ENCODE assay signal across 1 cellular context in the genomic region with DNA sequence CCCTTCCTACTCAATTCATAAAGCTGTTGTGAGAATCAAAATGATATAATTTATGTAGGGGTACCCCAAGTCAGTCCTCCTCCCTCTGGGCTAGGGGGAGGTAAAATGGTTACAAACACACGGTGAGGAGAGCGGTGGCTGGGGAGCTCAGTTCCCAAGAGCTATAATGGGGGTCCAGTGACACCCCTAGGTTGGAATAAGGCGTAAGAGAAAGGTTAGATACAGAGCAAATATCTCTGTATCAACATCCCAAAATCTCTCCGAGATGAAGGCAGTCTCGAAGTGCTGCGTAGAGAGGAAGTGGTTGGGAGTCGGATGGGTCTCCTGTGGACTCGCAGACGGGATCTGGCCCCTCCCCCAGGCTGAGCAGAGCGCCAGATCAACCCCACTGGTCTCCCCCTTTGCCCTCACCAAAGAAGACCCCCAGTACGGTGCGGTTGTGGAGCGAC.
TF ChIP-seq lines count a peak whose summit lies in the region.

No MANE protein-coding gene starts in this region.

TF ChIP-seq in WTC11, 78 proteins besides CTCF, POLR2A, EP300 and RAD21 (continued from another document):
- TF ChIP-seq, protein P1, sequence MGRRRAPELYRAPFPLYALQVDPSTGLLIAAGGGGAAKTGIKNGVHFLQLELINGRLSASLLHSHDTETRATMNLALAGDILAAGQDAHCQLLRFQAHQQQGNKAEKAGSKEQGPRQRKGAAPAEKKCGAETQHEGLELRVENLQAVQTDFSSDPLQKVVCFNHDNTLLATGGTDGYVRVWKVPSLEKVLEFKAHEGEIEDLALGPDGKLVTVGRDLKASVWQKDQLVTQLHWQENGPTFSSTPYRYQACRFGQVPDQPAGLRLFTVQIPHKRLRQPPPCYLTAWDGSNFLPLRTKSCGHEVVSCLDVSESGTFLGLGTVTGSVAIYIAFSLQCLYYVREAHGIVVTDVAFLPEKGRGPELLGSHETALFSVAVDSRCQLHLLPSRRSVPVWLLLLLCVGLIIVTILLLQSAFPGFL (CRISPR knock-in tag; IDR thresholded peaks at IDR 0.05; ENCODE audit: borderline replicate concordance) = no peak
- no peak for TF ChIP-seq CREM (CRISPR knock-in tag; IDR thresholded peaks at IDR 0.05)
- no peak for TF ChIP-seq NFE2L1 (CRISPR knock-in tag; IDR thresholded peaks at IDR 0.05)
- TF ChIP-seq, protein P2, sequence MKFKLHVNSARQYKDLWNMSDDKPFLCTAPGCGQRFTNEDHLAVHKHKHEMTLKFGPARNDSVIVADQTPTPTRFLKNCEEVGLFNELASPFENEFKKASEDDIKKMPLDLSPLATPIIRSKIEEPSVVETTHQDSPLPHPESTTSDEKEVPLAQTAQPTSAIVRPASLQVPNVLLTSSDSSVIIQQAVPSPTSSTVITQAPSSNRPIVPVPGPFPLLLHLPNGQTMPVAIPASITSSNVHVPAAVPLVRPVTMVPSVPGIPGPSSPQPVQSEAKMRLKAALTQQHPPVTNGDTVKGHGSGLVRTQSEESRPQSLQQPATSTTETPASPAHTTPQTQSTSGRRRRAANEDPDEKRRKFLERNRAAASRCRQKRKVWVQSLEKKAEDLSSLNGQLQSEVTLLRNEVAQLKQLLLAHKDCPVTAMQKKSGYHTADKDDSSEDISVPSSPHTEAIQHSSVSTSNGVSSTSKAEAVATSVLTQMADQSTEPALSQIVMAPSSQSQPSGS (CRISPR knock-in tag; IDR thresholded peaks at IDR 0.05; ENCODE audit: borderline replicate concordance, low read depth) = no peak
TF ChIP-seq in WTC11: peak in this region for 0.
